36 cellular contexts compared by ENCODE assay signal in genomic region chr4:69753666-69754065, GRCh38. TPM values are rescaled to one million over a fixed set of nuclear protein-coding genes. Genes with fewer than 3 reads are reported as not detected.
DNase-seq lines count a peak whose midpoint lies in the region; ATAC-seq, FAIRE-seq and TF ChIP-seq lines count a peak whose summit lies in the region.
"Had no signal": no experiment of that assay in that cellular context is flagged by ENCODE, and none has a peak within 500 bp of the region (broad histone marks: within the 10 kb centered on the region; RNA-seq: fewer than 3 reads in every experiment).

No MANE protein-coding gene starts in this region.

- H3K4me1 ChIP-seq in right lobe of liver, result peaks cover 0 to 50% (median 7%) of the 10 kb centered on the region in 4 donors
- H3K4me1 ChIP-seq in HepG2 (ENCODE audit: insufficient read depth, low read length), result peaks cover 29% of the 10 kb centered on the region

- in situ Hi-C loops in HepG2 (cut with HindIII; ENCODE audit: extremely low pct_ligation_motif_present, low pct_unique_long_range_greater_than_20kb), result no loop called here

- POLR2A ChIA-PET in HepG2 (lab: Yijun Ruan, JAX), result interaction anchor here (0.9 kb wide), 1 partner anchor 28 kb away, joined by 3 read pairs; no protein-coding TSS in a partner anchor

- TF ChIP-seq EP300 in HepG2 (IDR thresholded peaks at IDR 0.05; ENCODE audit: low read depth in 2 of 2, low read length in 2 of 2), result no peak
- no peak for TF ChIP-seq EP300 in HepG2 (CRISPR knock-in tag; IDR thresholded peaks at IDR 0.05; ENCODE audit: borderline replicate concordance)

- ATAC-seq in right lobe of liver (no peak), HepG2 (no peak), left colon (no peak), GM21381 (IDR thresholded peaks at IDR 0.05; ENCODE audit: unreplicated experiment) (no peak), GM21423 (IDR thresholded peaks at IDR 0.05; ENCODE audit: unreplicated experiment) (no peak)
- ATAC-seq: GM23338; heart right ventricle; lower lobe of right lung; stimulated activated naive CD8-positive, alpha-beta T cell treated with anti-CD3 and anti-CD28 coated beads, Interleukin-15, Interleukin-2, amounts not matched to agents 100 U/mL and 50 U/mL, for 24 hours had no signal

- H2AFZ ChIP-seq in HepG2 (ENCODE audit: low read length), result no peak overlapping the region
- H2AFZ ChIP-seq: GM23338 had no signal

- intact Hi-C loops in right lobe of liver (cut with DNase I), result no loop called here
- intact Hi-C loops in HepG2 (cut with micrococcal nuclease; ENCODE audit: unreplicated experiment), result no loop called here
- intact Hi-C loops in left colon (cut with DNase I, micrococcal nuclease), result no loop called here

- no TSS peak for BruUV-seq in HepG2 (replicated peaks; lab: Mats Ljungman, UMichigan)

- H3K27me3 ChIP-seq in right lobe of liver, result no peaks in the 10 kb centered on the region
- H3K27me3 ChIP-seq in HepG2 (ENCODE audit: control insufficient read depth in 1 of 2, insufficient read depth in 2 of 2, low read length in 2 of 2), result no peaks in the 10 kb centered on the region
- H3K27me3 ChIP-seq: adrenal gland, heart right ventricle, ovary had no signal

- CTCF ChIA-PET in HepG2 (lab: Yijun Ruan, JAX; ENCODE audit: low intra/inter-chr PET ratio, low total read pairs), result no interaction called here

- TF ChIP-seq CTCF in right lobe of liver (IDR thresholded peaks at IDR 0.05), result no peak
- TF ChIP-seq CTCF in HepG2 (CRISPR knock-in tag; IDR thresholded peaks at IDR 0.05), result no peak
- no peak for TF ChIP-seq CTCF in cardiac fibroblast (IDR thresholded peaks at IDR 0.05; ENCODE audit: low read depth, low read length)
- TF ChIP-seq CTCF in foreskin fibroblast (IDR thresholded peaks at IDR 0.05; ENCODE audit: low read depth, low read length), result no peak

- no peak overlapping the region for H3K4me2 ChIP-seq in HepG2 (ENCODE audit: low read depth, low read length)
- H3K4me2 ChIP-seq: GM23338, smooth muscle cell had no signal

- H3K79me2 ChIP-seq in HepG2 (ENCODE audit: insufficient read depth, low read length), result no peaks in the 10 kb centered on the region

- peak overlapping the region in 2 of 3 donors; percentile 63 to 77 for H3K27ac ChIP-seq in right lobe of liver
- no peak overlapping the region for H3K27ac ChIP-seq in HepG2 (ENCODE audit: extremely low read length, insufficient read depth, low read length)
- H3K27ac ChIP-seq: adrenal gland, epithelial cell of prostate, heart right ventricle, lower lobe of right lung, ovary, RWPE1, thoracic aorta had no signal

- H3K9ac ChIP-seq in HepG2 (ENCODE audit: insufficient read depth, low read depth, low read length), result no peak overlapping the region

- H3K9me3 ChIP-seq in right lobe of liver (no peaks in the 10 kb centered on the region), HepG2 (ENCODE audit: low read length) (no peaks in the 10 kb centered on the region)
- H3K9me3 ChIP-seq: adrenal gland, lower lobe of right lung, ovary, thoracic aorta had no signal

- 38% methylated on average over 1 of the region's 1 CpG for WGBS in right lobe of liver (ENCODE audit: insufficient coverage, low coverage, low lambda C conversion rate, missing lambda C conversion rate)
- 88% methylated on average over 1 of the region's 1 CpG for WGBS in HepG2 (ENCODE audit: low lambda C conversion rate)

- H3K4me3 ChIP-seq in right lobe of liver (no peak overlapping the region), HepG2 (replicated peaks in 1 of 3; ENCODE audit: insufficient read depth in 1 of 3, low read depth in 2 of 3, low read length in 3 of 3) (no peak overlapping the region), cardiac fibroblast (replicated peaks in 1 of 2; ENCODE audit: low read depth in 2 of 2, low read length in 2 of 2) (no peak overlapping the region), foreskin fibroblast (ENCODE audit: low read depth in 1 of 2, low read length in 2 of 2) (no peak overlapping the region)
- H3K4me3 ChIP-seq: adrenal gland, GM23338, heart right ventricle, lower lobe of right lung, ovary, smooth muscle cell, thoracic aorta had no signal

- H3K36me3 ChIP-seq in right lobe of liver, result peaks cover 0 to 5% (median 0%) of the 10 kb centered on the region in 4 donors
- no peaks in the 10 kb centered on the region for H3K36me3 ChIP-seq in HepG2 (replicated peaks in 1 of 2; ENCODE audit: control insufficient read depth in 1 of 2, insufficient read depth in 2 of 2, low read length in 2 of 2)
- H3K36me3 ChIP-seq: adrenal gland, heart right ventricle, lower lobe of right lung, ovary, thoracic aorta had no signal

- TF ChIP-seq RAD21 in HepG2 (CRISPR knock-in tag; IDR thresholded peaks at IDR 0.05), result no peak

- TF ChIP-seq POLR2A in right lobe of liver (IDR thresholded peaks at IDR 0.05), result no peak
- TF ChIP-seq POLR2A in HepG2 (IDR thresholded peaks at IDR 0.05; ENCODE audit: insufficient read depth in 1 of 2, low read depth in 2 of 2, low read length in 2 of 2), result no peak

- FAIRE-seq in HepG2 (lab: Jason Lieb, UNC), result no peak
- FAIRE-seq: GM18507 had no signal

- DNase-seq in right lobe of liver (no peak), HepG2 (ENCODE audit: low spot score) (no peak), cardiac fibroblast (ENCODE audit: low read depth in 2 of 2) (peak; percentile 36 to 48), foreskin fibroblast (peak; percentile 52 to 63), GF-D8 (lab: John Stamatoyannopoulos, UW) (no peak), left colon (no peak)
- DNase-seq: activated CD4-positive, CD25-positive, alpha-beta regulatory T cell; activated naive CD4-positive, alpha-beta T cell; activated T-cell treated with anti-CD3 and anti-CD28 coated beads, Interleukin-2, amount 50 U/mL, for 24 hours; adrenal gland; CD4-positive, alpha-beta memory T cell; DMS 273 treated with DMSO at 0.1 percent for 48 hours; effector CD8-positive, alpha-beta T cell; EL; foreskin melanocyte; heart right ventricle; kidney glomerular epithelial cell; lower lobe of right lung; NCI-H1092 treated with DMSO at 0.1 percent for 48 hours; NCI-H1694 treated with DMSO at 0.1 percent for 48 hours; NCI-H446 treated with DMSO at 0.1 percent for 48 hours; NCI-H774; ovary; stimulated activated naive CD8-positive, alpha-beta T cell treated with anti-CD3 and anti-CD28 coated beads, Interleukin-15, Interleukin-2, amounts not matched to agents 100 U/mL and 50 U/mL, for 24 hours; T-helper 1 cell had no signal

- H4K20me1 ChIP-seq in HepG2 (ENCODE audit: insufficient read depth, low read length), result no peaks in the 10 kb centered on the region

TF ChIP-seq in HepG2, 621 proteins besides CTCF, POLR2A, EP300 and RAD21:
- TF ChIP-seq AGO2 (optimal IDR thresholded peaks at IDR 0.05; ENCODE audit: low read depth, low read length) (no peak), CENPT (CRISPR knock-in tag; IDR thresholded peaks at IDR 0.05; ENCODE audit: low read depth) (no peak), ZNF737 (CRISPR knock-in tag; IDR thresholded peaks at IDR 0.05; ENCODE audit: borderline replicate concordance) (no peak), CBFB (CRISPR knock-in tag; IDR thresholded peaks at IDR 0.05) (no peak), CEBPG (CRISPR knock-in tag; IDR thresholded peaks at IDR 0.05) (no peak), ZNF709 (CRISPR knock-in tag; IDR thresholded peaks at IDR 0.05) (no peak), PHF5A (CRISPR knock-in tag; IDR thresholded peaks at IDR 0.05; ENCODE audit: low read depth, unreplicated experiment) (no peak), PTBP1 (IDR thresholded peaks at IDR 0.05; ENCODE audit: low read depth, low read length, poor library complexity, severe bottlenecking) (no peak), ZNF7 (CRISPR knock-in tag; IDR thresholded peaks at IDR 0.05) (no peak)

RNA-seq across cellular contexts. Expression of gene SULT1B1, which starts 6.8 kb away (rescaled TPM):
- total RNA-seq in right lobe of liver, result 10 to 100 TPM in 5 of 6 experiments, 1 to 10 TPM in 1; 10.0 to 66.3 (median 31.4) TPM
- 0.20 and 0.21 TPM in 2 replicates for total RNA-seq in HepG2 (2016; rRNA removed; fragmentation: Illumina TruSeq; extraction: Trizol)
- not detected in 2 replicates for total RNA-seq in HepG2 (2016; cell fraction: cytosol; rRNA removed; fragmentation: Illumina TruSeq; extraction: Trizol; ENCODE audit: low read depth)
- total RNA-seq in HepG2 (2016; cell fraction: insoluble cytoplasmic fraction; rRNA removed; fragmentation: Illumina TruSeq; extraction: Trizol), result 0.40 and 0.41 TPM in 2 replicates
- 0.07 and 0.15 TPM in 2 replicates for total RNA-seq in HepG2 (2016; cell fraction: membrane; rRNA removed; fragmentation: Illumina TruSeq; extraction: Trizol)
- total RNA-seq in HepG2 (2016; cell fraction: nucleus; rRNA removed; fragmentation: Illumina TruSeq; extraction: Trizol), result 0.19 and 0.31 TPM in 2 replicates
- polyA plus RNA-seq in HepG2 (2011; rRNA removed), result 0.25 TPM in 2 replicates
- polyA plus RNA-seq in HepG2 (2011; cell fraction: cytosol; rRNA removed), result 0.07 and 0.24 TPM in 2 replicates
- 0.08 and 0.16 TPM in 2 replicates for polyA plus RNA-seq in HepG2 (2011; cell fraction: nucleus; rRNA removed)
- polyA plus RNA-seq in HepG2 (2012), result 0.32 and 0.42 TPM in 2 replicates
- polyA plus RNA-seq in HepG2 (2016; cell fraction: cytosol; fragmentation: Illumina TruSeq; extraction: Trizol; ENCODE audit: low read depth), result 0.12 TPM in 1 of 2 replicates, not detected in the other
- polyA plus RNA-seq in HepG2 (2016; cell fraction: insoluble cytoplasmic fraction; fragmentation: Illumina TruSeq; extraction: Trizol; ENCODE audit: low read depth), result 0.25 and 0.26 TPM in 2 replicates
- 0.05 TPM in 1 of 2 replicates, not detected in the other for polyA plus RNA-seq in HepG2 (2016; cell fraction: membrane; fragmentation: Illumina TruSeq; extraction: Trizol; ENCODE audit: low read depth)
- 0.05 and 0.14 TPM in 2 replicates for polyA plus RNA-seq in HepG2 (2016; cell fraction: nucleus; fragmentation: Illumina TruSeq; extraction: Trizol; ENCODE audit: insufficient read depth, low read depth)
- 0.05 and 0.30 TPM in 2 replicates for polyA minus RNA-seq in HepG2 (2011; rRNA and poly(A)+ RNA removed; ENCODE audit: low replicate concordance)
- polyA minus RNA-seq in HepG2 (2011; cell fraction: cytosol; rRNA and poly(A)+ RNA removed), result 0.35 and 0.59 TPM in 2 replicates
- polyA minus RNA-seq in HepG2 (2011; cell fraction: nucleus; rRNA and poly(A)+ RNA removed), result 0.39 and 0.62 TPM in 2 replicates
- 100 to 1,000 TPM; 294 to 331 TPM for total RNA-seq in left colon
- total RNA-seq: GM23338, renal cortical epithelial cell, SK-MEL-5, smooth muscle cell had no signal
- polyA plus RNA-seq: GM23338, neural cell, smooth muscle cell had no signal

Comparison
In these comparisons a context has a peak if more than half of its experiments do, and no peak if none do; other contexts are left out.
1. RNA of gene SULT1B1, which starts 6.8 kb away (total RNA-seq): 294 to 331 TPM in left colon and 10.0 to 66.3 TPM in right lobe of liver; 0.07 to 0.41 TPM in HepG2; every median in the first group is over 4 times any median in the second.
2. DNase-seq: peak in cardiac fibroblast (2 of 2) and foreskin fibroblast (2 of 2); none in right lobe of liver (0 of 3), HepG2 (single experiment), GF-D8 (single experiment) and left colon (0 of 2).